30 cellular contexts compared by ENCODE assay signal in genomic region chr5:137689306-137689705, GRCh38.
"Had no signal": no experiment of that assay in that cellular context is flagged by ENCODE, and none has a peak within 500 bp of the region (broad histone marks: within the 10 kb centered on the region; RNA-seq: fewer than 3 reads in every experiment).

No MANE protein-coding gene starts in this region.

- H3K4me3 Mint-ChIP-seq: dendritic cell treated with granulocyte-macrophage colony-stimulating factor and Interleukin-4, amounts not matched to agents 40 ng/mL and 50 ng/mL, for 4 days; effector memory CD8-positive, alpha-beta T cell; endodermal cell had no signal

- H3K4me3 ChIP-seq: colonic mucosa, coronary artery, dorsolateral prefrontal cortex, esophagus muscularis mucosa, esophagus squamous epithelium, gastrocnemius medialis, gastroesophageal sphincter, heart left ventricle, heart right ventricle, hepatocyte had no signal

- H3K36me3 ChIP-seq: colonic mucosa had no signal

- H3K9me3 Mint-ChIP-seq: effector memory CD8-positive, alpha-beta T cell; endodermal cell had no signal

- H3K27me3 ChIP-seq: colonic mucosa, dorsolateral prefrontal cortex, esophagus muscularis mucosa, esophagus squamous epithelium, foreskin keratinocyte, gastrocnemius medialis, gastroesophageal sphincter, heart left ventricle, heart right ventricle, hepatocyte had no signal

- H3K27me3 Mint-ChIP-seq: effector memory CD8-positive, alpha-beta T cell had no signal

- H3K4me1 ChIP-seq: colonic mucosa, esophagus squamous epithelium, foreskin keratinocyte, gastrocnemius medialis, gastroesophageal sphincter had no signal

- H3K4me1 Mint-ChIP-seq: endodermal cell had no signal

- FAIRE-seq: colon, endometrium, endothelial cell of umbilical vein, frontal cortex had no signal

- H2AFZ ChIP-seq: hepatocyte had no signal

- H3K27ac Mint-ChIP-seq: dendritic cell treated with granulocyte-macrophage colony-stimulating factor and Interleukin-4, amounts not matched to agents 40 ng/mL and 50 ng/mL, for 4 days; effector memory CD8-positive, alpha-beta T cell; endodermal cell had no signal

- H3K9me3 ChIP-seq: colonic mucosa, esophagus muscularis mucosa, esophagus squamous epithelium, gastrocnemius medialis, gastroesophageal sphincter, heart right ventricle had no signal

- H3K4me2 ChIP-seq: hepatocyte had no signal

- ATAC-seq: effector memory CD8-positive, alpha-beta T cell; esophagus mucosa; foreskin keratinocyte; gastrocnemius medialis; gastroesophageal sphincter; heart left ventricle; heart right ventricle had no signal

- DNase-seq: colonic mucosa; cortex of kidney; dermis blood vessel endothelial cell; dorsolateral prefrontal cortex; effector CD4-positive, alpha-beta T cell; effector CD8-positive, alpha-beta T cell; effector memory CD4-positive, alpha-beta T cell; effector memory CD8-positive, alpha-beta T cell; endodermal cell; erythroblast; esophagus squamous epithelium; foreskin fibroblast; foreskin keratinocyte; foreskin melanocyte; gastrocnemius medialis; glutamatergic neuron; head of caudate nucleus; heart left ventricle; heart right ventricle had no signal

- H3K27ac ChIP-seq: colonic mucosa, coronary artery, epithelial cell of prostate, esophagus muscularis mucosa, esophagus squamous epithelium, foreskin keratinocyte, gastrocnemius medialis, gastroesophageal sphincter, heart left ventricle, heart right ventricle, hepatocyte had no signal

- H3K79me2 ChIP-seq: hepatocyte had no signal
